In genomic region chr17:62888148-62888547, GRCh38 we compare ENCODE assay signal across 17 cellular contexts.
"Had no signal": no experiment of that assay in that cellular context is flagged by ENCODE, and none has a peak within 500 bp of the region (broad histone marks: within the 10 kb centered on the region; RNA-seq: fewer than 3 reads in every experiment).

No MANE protein-coding gene starts in this region.

- H3K9me3 Mint-ChIP-seq: activated T-cell treated with anti-CD3 and anti-CD28 coated beads, Interleukin-2, amount 50 U/mL, for 24 hours; central memory CD8-positive, alpha-beta T cell; natural killer cell treated with Interleukin-12 subunit alpha and Interleukin-12 subunit beta and Interleukin-15 and Interleukin-18, amount 100 ng/mL, for 72 hours had no signal

- H3K4me3 Mint-ChIP-seq: activated T-cell treated with anti-CD3 and anti-CD28 coated beads, Interleukin-2, amount 50 U/mL, for 24 hours; central memory CD8-positive, alpha-beta T cell; natural killer cell treated with Interleukin-12 subunit alpha and Interleukin-12 subunit beta and Interleukin-15 and Interleukin-18, amount 100 ng/mL, for 72 hours; stimulated activated naive CD8-positive, alpha-beta T cell treated with anti-CD3 and anti-CD28 coated beads, Interleukin-15, Interleukin-2, amounts not matched to agents 100 ng/mL and 50 ng/mL, for 24 hours had no signal

- H3K27ac ChIP-seq: adrenal gland, prostate gland, suprapubic skin, upper lobe of left lung had no signal

- H3K4me1 Mint-ChIP-seq: central memory CD8-positive, alpha-beta T cell had no signal

- H3K4me3 ChIP-seq: adrenal gland, prostate gland, smooth muscle cell, suprapubic skin, upper lobe of left lung had no signal

- DNase-seq: activated CD4-positive, alpha-beta T cell treated with anti-CD3 and anti-CD28 coated beads, Interleukin-2, amount 50 U/mL, for 4 hours; activated CD4-positive, CD25-positive, alpha-beta regulatory T cell treated with anti-CD3 and anti-CD28 coated beads, Interleukin-2, amount 50 U/mL, for 72 hours; activated naive CD4-positive, alpha-beta T cell treated with anti-CD3 and anti-CD28 coated beads, Interleukin-2, amount 50 U/mL, for 16 hours; activated T-cell treated with anti-CD3 and anti-CD28 coated beads, Interleukin-2, amount 50 U/mL, for 24 hours; adrenal gland; cortex of kidney; effector CD4-positive, alpha-beta T cell; foreskin melanocyte; nucleus accumbens; right cardiac atrium; upper lobe of left lung had no signal

- H3K36me3 Mint-ChIP-seq: natural killer cell treated with Interleukin-12 subunit alpha and Interleukin-12 subunit beta and Interleukin-15 and Interleukin-18, amount 100 ng/mL, for 72 hours had no signal

- H3K4me2 ChIP-seq: smooth muscle cell had no signal

- ATAC-seq: natural killer cell treated with Interleukin-12 subunit alpha and Interleukin-12 subunit beta and Interleukin-15 and Interleukin-18, amount 100 ng/mL, for 72 hours; right cardiac atrium had no signal

- H3K36me3 ChIP-seq: adrenal gland, prostate gland, suprapubic skin, upper lobe of left lung had no signal

- H3K27me3 ChIP-seq: adrenal gland, suprapubic skin, upper lobe of left lung had no signal

- H3K27ac Mint-ChIP-seq: activated T-cell treated with anti-CD3 and anti-CD28 coated beads, Interleukin-2, amount 50 U/mL, for 24 hours; natural killer cell treated with Interleukin-12 subunit alpha and Interleukin-12 subunit beta and Interleukin-15 and Interleukin-18, amount 100 ng/mL, for 72 hours; stimulated activated naive CD8-positive, alpha-beta T cell treated with anti-CD3 and anti-CD28 coated beads, Interleukin-15, Interleukin-2, amounts not matched to agents 100 ng/mL and 50 ng/mL, for 24 hours had no signal

- H3K4me1 ChIP-seq: prostate gland had no signal

- H3K9me3 ChIP-seq: adrenal gland, prostate gland, suprapubic skin, upper lobe of left lung had no signal
